In the genomic region with DNA sequence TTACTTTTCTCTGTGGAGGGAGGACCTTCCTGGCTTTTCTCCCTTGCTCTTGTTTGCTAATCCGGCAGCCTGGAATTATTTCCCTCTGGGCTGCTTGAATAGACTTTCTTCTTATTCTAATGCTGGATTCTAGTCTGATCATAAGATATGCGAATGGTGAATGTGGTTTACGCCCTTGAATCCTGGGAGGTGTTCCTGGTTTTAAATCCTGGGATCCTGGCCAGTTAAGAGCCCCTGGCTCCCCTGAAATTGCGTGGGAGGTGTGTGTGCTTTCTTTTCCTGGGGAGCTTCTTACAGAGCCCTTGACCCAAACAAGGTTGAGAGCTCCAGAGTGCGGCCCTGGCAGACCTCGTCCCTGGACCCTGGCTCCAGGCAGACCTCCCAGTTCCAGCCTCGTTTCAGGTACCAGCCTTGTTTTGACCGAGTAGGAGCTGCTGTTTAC, we compare ENCODE assay signal across 9 cellular contexts. TPM values are rescaled to one million over a fixed set of nuclear protein-coding genes. Genes with fewer than 3 reads are reported as not detected.
A peak's percentile ranks its signal among the peaks of the same experiment; 100 is the strongest.
DNase-seq lines count a peak whose midpoint lies in the region; ATAC-seq, FAIRE-seq and TF ChIP-seq lines count a peak whose summit lies in the region.
"Had no signal": no experiment of that assay in that cellular context is flagged by ENCODE, and none has a peak within 500 bp of the region (broad histone marks: within the 10 kb centered on the region; RNA-seq: fewer than 3 reads in every experiment).

No MANE protein-coding gene starts in this region.

- no peak overlapping the region for H2BK120ac ChIP-seq in H1 (replicated peaks; ENCODE audit: low read depth, low read length)

- no peak overlapping the region for H3K4ac ChIP-seq in H1 (replicated peaks; ENCODE audit: insufficient read length, low read depth, low read length)

- H3K9ac ChIP-seq in SK-N-SH (peak overlapping the region; percentile 94; the same call in 1 of the 2 replicates), H1 (replicated peaks in 1 of 4; ENCODE audit: extremely low read depth in 1 of 4, low read depth in 3 of 4, low read length in 3 of 4) (no peak overlapping the region; a peak in 2 of 7 replicates)

- H3K14ac ChIP-seq in H1 (ENCODE audit: insufficient read length): no peak overlapping the region

- no peak for DNase-seq in SK-N-SH
- DNase-seq in H1 (ENCODE audit: low read depth in 1 of 2, low spot score in 2 of 2): no peak
- DNase-seq in mesenteric fat pad (ENCODE audit: low spot score): peak; percentile 37
- DNase-seq in type B pancreatic cell (ENCODE audit: extremely low spot score, unreplicated experiment): no peak
- DNase-seq in DMS53 (lab: John Stamatoyannopoulos, UW): no peak
- DNase-seq in SK-N-DZ (ENCODE audit: low spot score): no peak
- DNase-seq in SHP77 treated with DMSO at 0.1 percent for 48 hours (lab: John Stamatoyannopoulos, UW): no peak

- no peak overlapping the region for H2BK20ac ChIP-seq in H1 (ENCODE audit: low read length)

- FAIRE-seq in H1 (lab: Jason Lieb, UNC): peak; percentile 62

- no peak for TF ChIP-seq POLR2A in H1 (IDR thresholded peaks at IDR 0.05; ENCODE audit: control extremely low read depth in 1 of 2, low read depth in 2 of 2, low read length in 2 of 2)

- H3K27ac ChIP-seq in SK-N-SH (ENCODE audit: low read depth in 2 of 2, low read length in 1 of 2) (no peak overlapping the region; a peak in 1 of 4 replicates), H1 (ENCODE audit: low read depth, low read length) (0 out of 2 replicates have a peak overlapping the region, but pooled peaks have one; percentile 11)

- H3K9me3 ChIP-seq in SK-N-SH (no peaks in the 10 kb centered on the region), H1 (ENCODE audit: insufficient read depth in 2 of 2, low read depth in 1 of 2, low read length in 1 of 2) (no peaks in the 10 kb centered on the region)

- no peak overlapping the region for H4K91ac ChIP-seq in H1 (replicated peaks; ENCODE audit: insufficient read length, low read length)

- TF ChIP-seq RAD21 in SK-N-SH (IDR thresholded peaks at IDR 0.05; ENCODE audit: low read length) (no peak), H1 (IDR thresholded peaks at IDR 0.05 in 1 of 2, conservative IDR thresholded peaks at IDR 0.05 in 1 of 2; ENCODE audit: low read depth in 2 of 2, low read length in 2 of 2) (no peak)

- H3K79me2 ChIP-seq in SK-N-SH (ENCODE audit: insufficient read depth) (peaks cover 82% of the 10 kb centered on the region), H1 (ENCODE audit: control insufficient read depth in 1 of 2, insufficient read depth in 2 of 2, low read length in 2 of 2) (peaks cover 33 to 65% of the 10 kb centered on the region in 2 experiments)

- H3K27me3 ChIP-seq in SK-N-SH (ENCODE audit: insufficient read depth): no peaks in the 10 kb centered on the region
- H3K27me3 ChIP-seq in H1 (replicated peaks in 1 of 4; ENCODE audit: control insufficient read depth in 3 of 4, extremely low read depth in 1 of 4, insufficient read depth in 3 of 4, low read length in 3 of 4): peaks cover 2 to 15% (median 11%) of the 10 kb centered on the region in 4 experiments

- H3F3A ChIP-seq in SK-N-SH (replicated peaks; ENCODE audit: insufficient read depth): peaks cover 12% of the 10 kb centered on the region

- no peaks in the 10 kb centered on the region for H3K9me3 Mint-ChIP-seq in type B pancreatic cell
- H3K9me3 Mint-ChIP-seq: activated naive CD4-positive, alpha-beta T cell treated with anti-CD3 and anti-CD28 coated beads, Interleukin-2, amount 50 U/mL, for 24 hours had no signal

- H4K20me1 ChIP-seq in SK-N-SH (ENCODE audit: insufficient read depth) (peaks cover 69% of the 10 kb centered on the region), H1 (replicated peaks in 1 of 2; ENCODE audit: control insufficient read depth in 1 of 2, insufficient read depth in 2 of 2, low read length in 2 of 2) (peaks cover 3 to 11% of the 10 kb centered on the region in 2 experiments)

- TF ChIP-seq CTCF in SK-N-SH (IDR thresholded peaks at IDR 0.05): no peak
- no peak for TF ChIP-seq CTCF in H1 (IDR thresholded peaks at IDR 0.05; ENCODE audit: control extremely low read depth in 1 of 3, insufficient read depth in 1 of 3, low read depth in 1 of 3, low read length in 3 of 3)
- no peak for TF ChIP-seq CTCF in type B pancreatic cell (conservative IDR thresholded peaks at IDR 0.05)

- 0 out of 2 replicates have a peak overlapping the region, but pooled peaks have one; percentile 53 for H2AK5ac ChIP-seq in H1 (ENCODE audit: low read depth, low read length)

- peak overlapping the region; percentile 4 for H4K5ac ChIP-seq in H1 (ENCODE audit: insufficient read length, low read depth, low read length)

- peaks cover 18% of the 10 kb centered on the region for H3K23me2 ChIP-seq in H1 (ENCODE audit: low read depth, low read length)

- no peak for ATAC-seq in SK-N-SH treated with all-trans-retinoic acid at 6 μM for 48 hours

- peak overlapping the region; percentile 87 for H2BK5ac ChIP-seq in H1 (ENCODE audit: low read depth, low read length)

- H3K4me2 ChIP-seq in SK-N-SH (peak overlapping the region; percentile 98), H1 (ENCODE audit: insufficient read depth in 1 of 2, low read depth in 2 of 2, low read length in 2 of 2) (peak overlapping the region; percentile 76 to 82)

- H3K4me3 Mint-ChIP-seq in type B pancreatic cell: peak overlapping the region; percentile 91
- H3K4me3 Mint-ChIP-seq: activated naive CD4-positive, alpha-beta T cell treated with anti-CD3 and anti-CD28 coated beads, Interleukin-2, amount 50 U/mL, for 24 hours had no signal

- H3K36me3 ChIP-seq in SK-N-SH (replicated peaks in 1 of 2; ENCODE audit: control insufficient read depth in 1 of 2, insufficient read depth in 2 of 2, low read length in 1 of 2): peaks cover 0 to 6% of the 10 kb centered on the region in 2 experiments
- H3K36me3 ChIP-seq in H1 (ENCODE audit: control insufficient read depth in 2 of 4, insufficient read depth in 4 of 4, low read length in 3 of 4): no peaks in the 10 kb centered on the region; a peak in 1 of 8 replicates

- POLR2A ChIA-PET in SK-N-SH (lab: Yijun Ruan, JAX) (interaction anchor here (2.3 kb wide), 1 partner anchor 46 kb away, joined by 4 read pairs; no protein-coding TSS in a partner anchor), H1 (lab: Charles Lee; ENCODE audit: partially characterized antibody) (interaction anchor here (0.8 to 1.9 kb wide), 4 partner anchors 8 to 55 kb away, joined by 3 to 6 read pairs (median 4); no protein-coding TSS in a partner anchor)

- H2BK15ac ChIP-seq in H1 (ENCODE audit: low read length): 0 out of 2 replicates have a peak overlapping the region, but pooled peaks have one; percentile 40

- H2AFZ ChIP-seq in SK-N-SH (ENCODE audit: low read depth) (no peak overlapping the region), H1 (ENCODE audit: low read length) (no peak overlapping the region)

- peak overlapping the region; percentile 69 for H3K27ac Mint-ChIP-seq in type B pancreatic cell
- H3K27ac Mint-ChIP-seq: activated naive CD4-positive, alpha-beta T cell treated with anti-CD3 and anti-CD28 coated beads, Interleukin-2, amount 50 U/mL, for 24 hours had no signal

- H3K9me2 ChIP-seq in SK-N-SH: no peaks in the 10 kb centered on the region

- H3K4me3 ChIP-seq in SK-N-SH (ENCODE audit: low read depth in 2 of 2, low read length in 1 of 2) (peak overlapping the region; percentile 86 to 97; a peak in 2 of 4 replicates), H1 (ENCODE audit: extremely low read depth in 1 of 4, insufficient read depth in 2 of 4, low read depth in 3 of 4, low read length in 4 of 4) (peak overlapping the region; percentile 25 to 89 (median 56); a peak in 7 of 8 replicates)

- H3K27me3 Mint-ChIP-seq in type B pancreatic cell: peaks cover 7% of the 10 kb centered on the region

- H3K23ac ChIP-seq in H1 (ENCODE audit: insufficient read length): no peak overlapping the region

- no peak for TF ChIP-seq EP300 in SK-N-SH (IDR thresholded peaks at IDR 0.05; ENCODE audit: borderline replicate concordance in 1 of 2, low read depth in 1 of 2, low read length in 1 of 2)
- TF ChIP-seq EP300 in H1 (IDR thresholded peaks at IDR 0.05; ENCODE audit: borderline replicate concordance in 1 of 2, low read depth in 2 of 2, low read length in 2 of 2): no peak

- peaks cover 69% of the 10 kb centered on the region for H3K4me1 Mint-ChIP-seq in type B pancreatic cell (ENCODE audit: unreplicated experiment)

- H2BK12ac ChIP-seq in H1 (ENCODE audit: low read depth, low read length): peak overlapping the region; percentile 93; the same call in 1 of the 2 replicates

- peaks cover 2% of the 10 kb centered on the region; the same call in 1 of the 2 replicates for H3K79me1 ChIP-seq in H1 (ENCODE audit: low read depth, low read length)

- H3K4me1 ChIP-seq in SK-N-SH (ENCODE audit: control insufficient read depth in 1 of 2, insufficient read depth in 2 of 2, low read depth in 1 of 2, low read length in 1 of 2) (peaks cover 39 to 55% of the 10 kb centered on the region in 2 experiments), H1 (replicated peaks in 1 of 4; ENCODE audit: control insufficient read depth in 3 of 4, insufficient read depth in 4 of 4, low read length in 3 of 4) (peaks cover 19 to 34% (median 31%) of the 10 kb centered on the region in 4 experiments)

- peak overlapping the region; percentile 26; the same call in 1 of the 2 replicates for H4K8ac ChIP-seq in H1 (ENCODE audit: extremely low read depth, insufficient read depth, low read length)

- WGBS in SK-N-SH (ENCODE audit: low lambda C conversion rate): 77% methylated on average over 6 of the region's 8 CpGs
- 20% methylated on average over 8 of the region's 8 CpGs; no CpG with 5 or more reads in 1 of the 2 experiments for WGBS in H1 (ENCODE audit: extremely low coverage in 1 of 2, insufficient coverage in 1 of 2, insufficient read length in 1 of 2, insufficient replicate concordance in 2 of 2, low coverage in 1 of 2, low lambda C conversion rate in 2 of 2, missing lambda C conversion rate in 1 of 2), 2 experiments

- no peak overlapping the region for H3K56ac ChIP-seq in H1 (replicated peaks; ENCODE audit: insufficient read length, low read depth, low read length)

- CTCF ChIA-PET in SK-N-SH (lab: Yijun Ruan, JAX) (interaction anchor here (1.0 to 1.3 kb wide), 5 partner anchors 10 to 153 kb away, joined by 3 to 4 read pairs (median 3); no protein-coding TSS in a partner anchor), H1 (lab: Charles Lee; ENCODE audit: partially characterized antibody) (interaction anchor here (0.9 to 2.2 kb wide), 14 partner anchors 14 to 409 kb away, joined by 3 to 8 read pairs (median 4); no protein-coding TSS in a partner anchor)

- peak overlapping the region; percentile 87; the same call in 1 of the 2 replicates for H3K18ac ChIP-seq in H1 (ENCODE audit: extremely low read depth, low read length)

- H3K36me3 Mint-ChIP-seq in type B pancreatic cell: peaks cover 15% of the 10 kb centered on the region
- H3K36me3 Mint-ChIP-seq: activated naive CD4-positive, alpha-beta T cell treated with anti-CD3 and anti-CD28 coated beads, Interleukin-2, amount 50 U/mL, for 24 hours had no signal

RNA-seq across cellular contexts. Expression of a gene that starts 2.8 kb away (rescaled TPM):
- 27.7 and 32.9 TPM in 2 replicates for polyA plus RNA-seq in SK-N-SH (2012; rRNA removed)
- 23.7 and 27.9 TPM in 2 replicates for polyA plus RNA-seq in SK-N-SH (2012; cell fraction: cytosol; rRNA removed)
- 28.8 and 35.9 TPM in 2 replicates for polyA plus RNA-seq in SK-N-SH (2012; cell fraction: nucleus; rRNA removed)
- 35.4 and 39.4 TPM in 2 replicates for total RNA-seq in H1 (2021; fragmentation: NEBNext Ultra II Directional; extraction: Animal tissue kit (Norgen Biotek cat#: 25700))
- 28.3 and 31.5 TPM in 2 replicates for polyA plus RNA-seq in H1 (2011; rRNA removed)
- 30.9 TPM for polyA plus RNA-seq in H1 (2011; cell fraction: cytosol; rRNA removed)
- polyA plus RNA-seq in H1 (2011; cell fraction: nucleus; rRNA removed): 43.6 TPM
- 25.9 to 31.0 TPM (median 28.9 TPM) in 4 replicates for polyA plus RNA-seq in H1 (2012, experiment 1 of 2)
- 15.9 TPM for polyA plus RNA-seq in H1 (2012, experiment 2 of 2)
- polyA plus RNA-seq in H1 (2013, experiment 1 of 2): 17.7 TPM
- 19.1 TPM for polyA plus RNA-seq in H1 (2013, experiment 2 of 2)
- polyA minus RNA-seq in H1 (2011; rRNA and poly(A)+ RNA removed): 86.7 and 93.2 TPM in 2 replicates
- 32.7 TPM for polyA minus RNA-seq in H1 (2011; cell fraction: cytosol; rRNA and poly(A)+ RNA removed)
- polyA minus RNA-seq in H1 (2011; cell fraction: nucleus; rRNA and poly(A)+ RNA removed): 35.7 TPM
- 20.5 TPM for total RNA-seq in mesenteric fat pad
- total RNA-seq in type B pancreatic cell (ENCODE audit: low replicate concordance): 42.6 and 49.5 TPM in 2 replicates
- polyA plus RNA-seq in SK-N-DZ (2014; cell fraction: cytosol; rRNA removed): 13.6 TPM in 2 replicates
- 6.2 and 8.6 TPM in 2 replicates for polyA plus RNA-seq in SK-N-DZ (2014; cell fraction: nucleus; rRNA removed)
